In genomic region chr6:139996253-139996834, GRCh38 we compare ENCODE assay signal across 8 cellular contexts.
DNase-seq lines count a peak whose midpoint lies in the region; ATAC-seq and TF ChIP-seq lines count a peak whose summit lies in the region.

No MANE protein-coding gene starts in this region.

- DNase-seq in GM13977 (ENCODE audit: low spot score) (peak; percentile 21), KBM-7 (peak; percentile 35), endodermal cell (peak; percentile 67), suprapubic skin (ENCODE audit: low spot score in 2 of 2) (no peak), G401 (ENCODE audit: low spot score) (no peak)
- no peak for DNase-seq in stimulated activated CD4-positive, alpha-beta T cell treated with anti-CD3 and anti-CD28 coated beads, Interleukin-2, amount 100 ng/mL, for 48 hours
- no peak for DNase-seq in activated naive CD8-positive, alpha-beta T cell treated with anti-CD3 and anti-CD28 coated beads, Interleukin-2, amount 50 U/mL, for 24 hours

- 63 to 78% methylated on average over 1 to 6 of the region's 6 CpGs for WGBS in endodermal cell (ENCODE audit: insufficient coverage in 1 of 2, insufficient read length in 1 of 2), 2 experiments
- 83% methylated on average over 6 of the region's 6 CpGs for WGBS in suprapubic skin

- TF ChIP-seq EP300 in suprapubic skin (IDR thresholded peaks at IDR 0.05), result no peak

- H3K4me1 ChIP-seq in endodermal cell (ENCODE audit: control insufficient read depth, insufficient read depth, low read length) (peaks cover 2% of the 10 kb centered on the region), suprapubic skin (no peaks in the 10 kb centered on the region)

- no peak for TF ChIP-seq POLR2A in suprapubic skin (IDR thresholded peaks at IDR 0.05)

- H3K27me3 ChIP-seq in endodermal cell (ENCODE audit: control insufficient read depth, insufficient read depth, low read length, poor library complexity, severe bottlenecking) (no peaks in the 10 kb centered on the region), suprapubic skin (no peaks in the 10 kb centered on the region)

- H3K9ac ChIP-seq in endodermal cell (ENCODE audit: extremely low read depth, low read length, poor library complexity, severe bottlenecking), result no peak overlapping the region

- no peaks in the 10 kb centered on the region for H3K27me3 Mint-ChIP-seq in endodermal cell (ENCODE audit: insufficient read depth)
- no peaks in the 10 kb centered on the region for H3K27me3 Mint-ChIP-seq in activated naive CD8-positive, alpha-beta T cell treated with anti-CD3 and anti-CD28 coated beads, Interleukin-2, amount 50 U/mL, for 24 hours

- H3K4me1 Mint-ChIP-seq in endodermal cell, result peaks cover 10% of the 10 kb centered on the region
- no peaks in the 10 kb centered on the region for H3K4me1 Mint-ChIP-seq in activated naive CD8-positive, alpha-beta T cell treated with anti-CD3 and anti-CD28 coated beads, Interleukin-2, amount 50 U/mL, for 24 hours

- H3K27ac Mint-ChIP-seq in endodermal cell, result no peak overlapping the region
- no peak overlapping the region for H3K27ac Mint-ChIP-seq in activated naive CD8-positive, alpha-beta T cell treated with anti-CD3 and anti-CD28 coated beads, Interleukin-2, amount 50 U/mL, for 24 hours

- TF ChIP-seq CTCF in GM13977 (IDR thresholded peaks at IDR 0.05; ENCODE audit: extremely low read depth, insufficient read depth, missing control alignments), result peak; percentile 13
- peak; percentile 72 for TF ChIP-seq CTCF in endodermal cell (conservative IDR thresholded peaks at IDR 0.05)
- TF ChIP-seq CTCF in suprapubic skin (IDR thresholded peaks at IDR 0.05), result no peak

- no peak overlapping the region for H3K4me3 ChIP-seq in endodermal cell (ENCODE audit: low read length)
- no peak overlapping the region for H3K4me3 ChIP-seq in suprapubic skin

- H3K4me3 Mint-ChIP-seq in endodermal cell, result no peak overlapping the region
- no peak overlapping the region for H3K4me3 Mint-ChIP-seq in activated naive CD8-positive, alpha-beta T cell treated with anti-CD3 and anti-CD28 coated beads, Interleukin-2, amount 50 U/mL, for 24 hours

- no peaks in the 10 kb centered on the region for H3K36me3 ChIP-seq in endodermal cell (ENCODE audit: control insufficient read depth, insufficient read depth, low read length)
- no peaks in the 10 kb centered on the region for H3K36me3 ChIP-seq in suprapubic skin

- H3K27ac ChIP-seq in endodermal cell (ENCODE audit: low read depth, low read length), result no peak overlapping the region
- H3K27ac ChIP-seq in suprapubic skin, result no peak overlapping the region

- in situ Hi-C loops in GM13977 (cut with MboI; ENCODE audit: low pct_unique_long_range_greater_than_20kb, low sequenced_read_pairs, unreplicated experiment) (no loop called here), KBM-7 (cut with MboI; ENCODE audit: low pct_unique_long_range_greater_than_20kb, low sequenced_read_pairs) (no loop called here), G401 (cut with HindIII; ENCODE audit: low sequenced_read_pairs) (no loop called here)

- peaks cover 15% of the 10 kb centered on the region for H3K9me3 Mint-ChIP-seq in endodermal cell
- no peaks in the 10 kb centered on the region for H3K9me3 Mint-ChIP-seq in activated naive CD8-positive, alpha-beta T cell treated with anti-CD3 and anti-CD28 coated beads, Interleukin-2, amount 50 U/mL, for 24 hours

- peak; percentile 83 for ATAC-seq in GM21619 (IDR thresholded peaks at IDR 0.05; ENCODE audit: unreplicated experiment)
- no peak for ATAC-seq in activated naive CD8-positive, alpha-beta T cell treated with anti-CD3 and anti-CD28 coated beads, Interleukin-2, amount 50 U/mL, for 24 hours

- H3K36me3 Mint-ChIP-seq in endodermal cell (ENCODE audit: low read depth), result peaks cover 6% of the 10 kb centered on the region
- no peaks in the 10 kb centered on the region for H3K36me3 Mint-ChIP-seq in activated naive CD8-positive, alpha-beta T cell treated with anti-CD3 and anti-CD28 coated beads, Interleukin-2, amount 50 U/mL, for 24 hours (ENCODE audit: low read depth)

- peaks cover 14% of the 10 kb centered on the region for H3K9me3 ChIP-seq in endodermal cell (ENCODE audit: control insufficient read depth, low read length)
- H3K9me3 ChIP-seq in suprapubic skin, result no peaks in the 10 kb centered on the region

Comparison
In these comparisons a context has a peak if more than half of its experiments do, and no peak if none do; other contexts are left out.
1. DNase-seq: peak in GM13977 (single experiment), KBM-7 (single experiment) and endodermal cell (single experiment); none in stimulated activated CD4-positive, alpha-beta T cell treated with anti-CD3 and anti-CD28 coated beads, Interleukin-2, amount 100 ng/mL, for 48 hours (0 of 2), activated naive CD8-positive, alpha-beta T cell treated with anti-CD3 and anti-CD28 coated beads, Interleukin-2, amount 50 U/mL, for 24 hours (single experiment), suprapubic skin (0 of 2) and G401 (single experiment).
2. CTCF ChIP-seq: peak in GM13977 (single experiment) and endodermal cell (single experiment); none in suprapubic skin (0 of 2).